In the genomic region with DNA sequence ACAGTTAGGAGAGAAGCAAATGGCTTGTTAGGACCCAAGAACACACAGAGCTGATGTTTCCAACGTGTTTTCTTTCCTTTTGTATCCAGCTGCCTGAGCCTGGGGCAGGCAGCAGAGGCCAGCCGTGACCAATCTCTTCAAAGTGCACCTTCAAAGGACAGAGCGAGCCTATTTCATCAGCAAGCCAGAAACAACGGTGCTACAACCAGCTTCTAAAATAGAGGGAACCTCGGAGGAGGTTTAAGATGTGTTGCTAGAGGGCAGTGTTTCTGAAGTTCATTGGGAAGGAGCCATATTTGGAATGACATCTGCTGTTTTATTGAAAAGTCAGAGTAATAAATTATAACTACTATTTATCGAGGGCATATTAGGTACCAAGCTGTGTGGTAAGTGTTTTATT, we compare ENCODE assay signal across 10 cellular contexts. TPM values are rescaled to one million over a fixed set of nuclear protein-coding genes. Genes with fewer than 3 reads are reported as not detected.
DNase-seq lines count a peak whose midpoint lies in the region; ATAC-seq, FAIRE-seq and TF ChIP-seq lines count a peak whose summit lies in the region.
"Had no signal": no experiment of that assay in that cellular context is flagged by ENCODE, and none has a peak within 500 bp of the region (broad histone marks: within the 10 kb centered on the region; RNA-seq: fewer than 3 reads in every experiment).

No MANE protein-coding gene starts in this region.

- H3K9me1 ChIP-seq in IMR-90 (ENCODE audit: insufficient read depth, low read length), result no peaks in the 10 kb centered on the region

- H2BK15ac ChIP-seq in IMR-90 (ENCODE audit: low read depth, low read length), result no peak overlapping the region

- no peak overlapping the region for H2AK5ac ChIP-seq in IMR-90 (ENCODE audit: low read depth, low read length)

- no peak overlapping the region for H4K8ac ChIP-seq in IMR-90 (ENCODE audit: low read depth in 2 of 2, low read length in 2 of 2)

- H3K4me2 ChIP-seq in IMR-90 (ENCODE audit: low read depth, low read length), result no peak overlapping the region

- WGBS in IMR-90 (ENCODE audit: extremely low coverage in 2 of 2, insufficient read length in 1 of 2), 2 experiments, result no CpG with 5 or more reads among the region's 6 CpGs
- 26% methylated on average over 6 of the region's 6 CpGs for WGBS in suprapubic skin
- 65 to 73% methylated on average over 5 to 6 of the region's 6 CpGs for WGBS in transverse colon (ENCODE audit: low coverage in 1 of 2), 2 donors

- no peak for TF ChIP-seq POLR2A in IMR-90 (IDR thresholded peaks at IDR 0.05; ENCODE audit: low read depth, low read length)
- no peak for TF ChIP-seq POLR2A in suprapubic skin (IDR thresholded peaks at IDR 0.05)
- TF ChIP-seq POLR2A in transverse colon (IDR thresholded peaks at IDR 0.05), result no peak

- no peak overlapping the region for H3K9ac ChIP-seq in IMR-90 (ENCODE audit: low read depth, low read length)

- H3K4me3 Mint-ChIP-seq in glutamatergic neuron (ENCODE audit: unreplicated experiment), result no peak overlapping the region
- H3K4me3 Mint-ChIP-seq: activated naive CD8-positive, alpha-beta T cell treated with anti-CD3 and anti-CD28 coated beads, Interleukin-2, amount 10 ng/mL, durations not matched to agents 7 days and 5 days; immature natural killer cell had no signal

- dilution Hi-C loops in IMR-90 (cut with HindIII; ENCODE audit: low sequenced_read_pairs, unreplicated experiment), result no loop called here

- H4K5ac ChIP-seq in IMR-90 (ENCODE audit: low read depth, low read length), result no peak overlapping the region

- no peak overlapping the region for H3K23ac ChIP-seq in IMR-90 (ENCODE audit: low read depth, low read length)

- no peak overlapping the region for H3K56ac ChIP-seq in IMR-90 (ENCODE audit: extremely low read depth, insufficient read depth, low read length)

- CTCF ChIA-PET in IMR-90 (lab: Yijun Ruan, JAX), result interaction anchor here (0.5 to 0.9 kb wide), 3 partner anchors 22 to 1507 kb away, joined by 3 read pairs; no protein-coding TSS in a partner anchor

- H3K14ac ChIP-seq in IMR-90 (replicated peaks; ENCODE audit: low read depth, low read length), result no peak overlapping the region

- no peaks in the 10 kb centered on the region for H3K27me3 Mint-ChIP-seq in glutamatergic neuron (ENCODE audit: unreplicated experiment)

- no peak overlapping the region for H2BK5ac ChIP-seq in IMR-90 (ENCODE audit: low read depth, low read length, poor library complexity, severe bottlenecking)

- in situ Hi-C loops in IMR-90 (cut with MboI; ENCODE audit: low sequenced_read_pairs), result no loop called here
- in situ Hi-C loops in transverse colon (cut with MboI; ENCODE audit: low pct_ligation_motif_present in 1 of 4, low pct_unique_long_range_greater_than_20kb in 1 of 4, low sequenced_read_pairs in 3 of 4), result no loop called here

- POLR2A ChIA-PET in IMR-90 (lab: Charles Lee; ENCODE audit: unreplicated experiment), result no interaction called here

- no peaks in the 10 kb centered on the region for H3K9me3 Mint-ChIP-seq in glutamatergic neuron (ENCODE audit: unreplicated experiment)
- H3K9me3 Mint-ChIP-seq: activated naive CD8-positive, alpha-beta T cell treated with anti-CD3 and anti-CD28 coated beads, Interleukin-2, amount 10 ng/mL, durations not matched to agents 7 days and 5 days had no signal

- no peaks in the 10 kb centered on the region for H3K36me3 Mint-ChIP-seq in glutamatergic neuron (ENCODE audit: unreplicated experiment)
- H3K36me3 Mint-ChIP-seq: activated naive CD8-positive, alpha-beta T cell treated with anti-CD3 and anti-CD28 coated beads, Interleukin-2, amount 10 ng/mL, durations not matched to agents 7 days and 5 days had no signal

- H3K27me3 ChIP-seq in BE2C, result no peaks in the 10 kb centered on the region
- H3K27me3 ChIP-seq in IMR-90 (ENCODE audit: control insufficient read depth, insufficient read depth, low read length), result no peaks in the 10 kb centered on the region
- no peaks in the 10 kb centered on the region for H3K27me3 ChIP-seq in RWPE2 (ENCODE audit: insufficient read depth, poor library complexity, severe bottlenecking)
- H3K27me3 ChIP-seq in suprapubic skin, result no peaks in the 10 kb centered on the region
- no peaks in the 10 kb centered on the region for H3K27me3 ChIP-seq in transverse colon

- no peak for TF ChIP-seq EP300 in suprapubic skin (IDR thresholded peaks at IDR 0.05)
- TF ChIP-seq EP300 in transverse colon (IDR thresholded peaks at IDR 0.05; ENCODE audit: low read depth), result no peak

- DNase-seq in BE2C (no peak), IMR-90 (no peak), RWPE2 (ENCODE audit: low spot score) (no peak), glutamatergic neuron (no peak), suprapubic skin (ENCODE audit: low spot score in 2 of 2) (no peak), transverse colon (no peak), RCC 7860 (ENCODE audit: low spot score) (no peak)
- DNase-seq: activated naive CD8-positive, alpha-beta T cell treated with anti-CD3 and anti-CD28 coated beads, Interleukin-2, amount 10 ng/mL, durations not matched to agents 7 days and 5 days; immature natural killer cell had no signal

- FAIRE-seq in RCC 7860 (lab: Jason Lieb, UNC), result no peak

- no peak overlapping the region for H3K27ac ChIP-seq in IMR-90 (ENCODE audit: insufficient read depth, low read length)
- H3K27ac ChIP-seq in RWPE2 (ENCODE audit: poor library complexity, severe bottlenecking), result no peak overlapping the region
- H3K27ac ChIP-seq in suprapubic skin, result no peak overlapping the region
- no peak overlapping the region for H3K27ac ChIP-seq in transverse colon

- no peaks in the 10 kb centered on the region for H4K20me1 ChIP-seq in IMR-90 (ENCODE audit: insufficient read depth, low read length)

- no peak for TF ChIP-seq RAD21 in IMR-90 (IDR thresholded peaks at IDR 0.05; ENCODE audit: low read length)

- TF ChIP-seq CTCF in BE2C (IDR thresholded peaks at IDR 0.05; ENCODE audit: low read depth, low read length) (peak; percentile 54), IMR-90 (conservative IDR thresholded peaks at IDR 0.05; ENCODE audit: low read depth, low read length) (no peak), RWPE2 (IDR thresholded peaks at IDR 0.05; ENCODE audit: poor library complexity, severe bottlenecking) (peak; percentile 34), glutamatergic neuron (IDR thresholded peaks at IDR 0.05; ENCODE audit: partially characterized antibody, unreplicated experiment) (no peak), suprapubic skin (IDR thresholded peaks at IDR 0.05) (no peak), transverse colon (IDR thresholded peaks at IDR 0.05) (no peak)

- H3K4me1 ChIP-seq in BE2C (no peaks in the 10 kb centered on the region), IMR-90 (ENCODE audit: control insufficient read depth, insufficient read depth, low read length) (no peaks in the 10 kb centered on the region), RWPE2 (ENCODE audit: insufficient read depth, poor library complexity, severe bottlenecking) (no peaks in the 10 kb centered on the region), suprapubic skin (peaks cover 3% of the 10 kb centered on the region), transverse colon (no peaks in the 10 kb centered on the region)

- H3K79me1 ChIP-seq in IMR-90 (ENCODE audit: low read depth in 1 of 2, low read length in 2 of 2), result no peaks in the 10 kb centered on the region

- peak overlapping the region; percentile 78 for H3K27ac Mint-ChIP-seq in glutamatergic neuron (ENCODE audit: unreplicated experiment)
- H3K27ac Mint-ChIP-seq: activated naive CD8-positive, alpha-beta T cell treated with anti-CD3 and anti-CD28 coated beads, Interleukin-2, amount 10 ng/mL, durations not matched to agents 7 days and 5 days; immature natural killer cell had no signal

- H3K36me3 ChIP-seq in BE2C, result no peaks in the 10 kb centered on the region
- no peaks in the 10 kb centered on the region for H3K36me3 ChIP-seq in IMR-90 (ENCODE audit: control insufficient read depth, insufficient read depth, low read length)
- no peaks in the 10 kb centered on the region for H3K36me3 ChIP-seq in RWPE2 (ENCODE audit: low read depth)
- no peaks in the 10 kb centered on the region for H3K36me3 ChIP-seq in suprapubic skin
- no peaks in the 10 kb centered on the region for H3K36me3 ChIP-seq in transverse colon

- H2BK20ac ChIP-seq in IMR-90 (ENCODE audit: low read depth, low read length), result no peak overlapping the region

- no peaks in the 10 kb centered on the region for H3K4me1 Mint-ChIP-seq in glutamatergic neuron (ENCODE audit: low read depth, unreplicated experiment)
- H3K4me1 Mint-ChIP-seq: activated naive CD8-positive, alpha-beta T cell treated with anti-CD3 and anti-CD28 coated beads, Interleukin-2, amount 10 ng/mL, durations not matched to agents 7 days and 5 days; immature natural killer cell had no signal

- no peak overlapping the region for H3K4me3 ChIP-seq in BE2C (ENCODE audit: low read depth, low read length)
- no peak overlapping the region for H3K4me3 ChIP-seq in IMR-90 (ENCODE audit: insufficient read depth, low read depth, low read length)
- H3K4me3 ChIP-seq in RWPE2 (ENCODE audit: severe bottlenecking), result no peak overlapping the region
- no peak overlapping the region for H3K4me3 ChIP-seq in suprapubic skin
- no peak overlapping the region for H3K4me3 ChIP-seq in transverse colon

- intact Hi-C loops in IMR-90 (cut with micrococcal nuclease) (no loop called here), transverse colon (cut with DNase I; ENCODE audit: low total_unique reads) (no loop called here)

- no peak overlapping the region for H3K18ac ChIP-seq in IMR-90 (ENCODE audit: low read depth, low read length)

- H2AFZ ChIP-seq in IMR-90 (replicated peaks; ENCODE audit: low read length, poor library complexity), result peak overlapping the region; percentile 61

- ATAC-seq in IMR-90 (ENCODE audit: low read depth), result no peak
- no peak for ATAC-seq in RWPE2 (ENCODE audit: low read depth)
- ATAC-seq in GM21526 (IDR thresholded peaks at IDR 0.05; ENCODE audit: low FRiP score, unreplicated experiment), result no peak

- no TSS peak for BruUV-seq in IMR-90 (replicated peaks; lab: Mats Ljungman, UMichigan)

- H4K91ac ChIP-seq in IMR-90 (ENCODE audit: insufficient read depth, low read depth, low read length), result no peak overlapping the region

- H3K4ac ChIP-seq in IMR-90 (ENCODE audit: low read depth, low read length), result no peak overlapping the region

- H2BK120ac ChIP-seq in IMR-90 (ENCODE audit: low read depth, low read length), result no peak overlapping the region

- H2AK9ac ChIP-seq in IMR-90 (replicated peaks; ENCODE audit: low read depth, low read length, poor library complexity), result no peak overlapping the region

- H3K9me3 ChIP-seq in BE2C, result no peaks in the 10 kb centered on the region
- H3K9me3 ChIP-seq in IMR-90 (ENCODE audit: control insufficient read depth, insufficient read depth, low read length), result no peaks in the 10 kb centered on the region
- H3K9me3 ChIP-seq in RWPE2 (ENCODE audit: severe bottlenecking), result no peaks in the 10 kb centered on the region
- H3K9me3 ChIP-seq in suprapubic skin, result no peaks in the 10 kb centered on the region
- no peaks in the 10 kb centered on the region for H3K9me3 ChIP-seq in transverse colon

RNA-seq across cellular contexts. Expression of gene RFC3, which starts 56.2 kb away (rescaled TPM):
- polyA plus RNA-seq in BE2C (2012; ENCODE audit: insufficient read depth, insufficient read length, low read depth), result 25.6 TPM
- 12.9 and 15.6 TPM in 2 replicates for total RNA-seq in IMR-90 (2012; rRNA removed)
- 7.8 and 9.8 TPM in 2 replicates for polyA plus RNA-seq in IMR-90 (2012; rRNA removed)
- polyA plus RNA-seq in IMR-90 (2012; cell fraction: cytosol; rRNA removed), result 1.3 and 3.8 TPM in 2 replicates
- polyA plus RNA-seq in IMR-90 (2012; cell fraction: nucleus; rRNA removed; ENCODE audit: low replicate concordance), result 0.72 and 4.9 TPM in 2 replicates
- 12.6 TPM for total RNA-seq in glutamatergic neuron (ENCODE audit: unreplicated experiment)
- total RNA-seq in suprapubic skin, result 10 to 100 TPM; 10.7 to 25.8 (median 12.2) TPM
- 10 to 100 TPM in 1 of 4 donors, 1 to 10 TPM in 2, not detected in 1; 3.3 to 62.5 (median 4.4) TPM for total RNA-seq in transverse colon

Comparison
In these comparisons a context has a peak if more than half of its experiments do, and no peak if none do; other contexts are left out.
1. CTCF ChIP-seq: peak in BE2C (single experiment) and RWPE2 (single experiment); none in IMR-90 (single experiment), glutamatergic neuron (single experiment), suprapubic skin (0 of 2) and transverse colon (0 of 5).